ENCODE assay signal across 1 cellular context in genomic region chr18:25223211-25223610, GRCh38.
TF ChIP-seq lines count a peak whose summit lies in the region.

No MANE protein-coding gene starts in this region.

TF ChIP-seq in K562, 482 proteins besides CTCF, POLR2A, EP300 and RAD21 (continued from another document and continues in another):
- TF ChIP-seq ZBTB17 (CRISPR knock-in tag; IDR thresholded peaks at IDR 0.05) = peak; percentile 77
- TF ChIP-seq KAT7 (CRISPR knock-in tag; IDR thresholded peaks at IDR 0.05; ENCODE audit: borderline replicate concordance) = no peak
- no peak for TF ChIP-seq ZBTB8A (IDR thresholded peaks at IDR 0.05; ENCODE audit: partially characterized antibody)
- TF ChIP-seq CCNT2 (IDR thresholded peaks at IDR 0.05; ENCODE audit: borderline replicate concordance, extremely low read depth, insufficient read length, low read depth, low read length) = peak; percentile 92
- TF ChIP-seq, protein P1, sequence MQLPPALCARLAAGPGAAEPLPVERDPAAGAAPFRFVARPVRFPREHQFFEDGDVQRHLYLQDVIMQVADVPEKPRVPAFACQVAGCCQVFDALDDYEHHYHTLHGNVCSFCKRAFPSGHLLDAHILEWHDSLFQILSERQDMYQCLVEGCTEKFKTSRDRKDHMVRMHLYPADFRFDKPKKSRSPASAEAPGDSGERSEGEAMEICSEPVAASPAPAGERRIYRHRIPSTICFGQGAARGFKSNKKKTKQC (CRISPR knock-in tag; IDR thresholded peaks at IDR 0.05) = no peak
- no peak for TF ChIP-seq POLR2B (IDR thresholded peaks at IDR 0.05; ENCODE audit: low read depth, partially characterized antibody)
- TF ChIP-seq RREB1 (CRISPR knock-in tag; IDR thresholded peaks at IDR 0.05) = no peak
- TF ChIP-seq KAT8 (IDR thresholded peaks at IDR 0.05; ENCODE audit: low read depth) = no peak
- no peak for TF ChIP-seq ZNF699 (CRISPR knock-in tag; IDR thresholded peaks at IDR 0.05; ENCODE audit: insufficient replicate concordance)
- TF ChIP-seq, protein P2, sequence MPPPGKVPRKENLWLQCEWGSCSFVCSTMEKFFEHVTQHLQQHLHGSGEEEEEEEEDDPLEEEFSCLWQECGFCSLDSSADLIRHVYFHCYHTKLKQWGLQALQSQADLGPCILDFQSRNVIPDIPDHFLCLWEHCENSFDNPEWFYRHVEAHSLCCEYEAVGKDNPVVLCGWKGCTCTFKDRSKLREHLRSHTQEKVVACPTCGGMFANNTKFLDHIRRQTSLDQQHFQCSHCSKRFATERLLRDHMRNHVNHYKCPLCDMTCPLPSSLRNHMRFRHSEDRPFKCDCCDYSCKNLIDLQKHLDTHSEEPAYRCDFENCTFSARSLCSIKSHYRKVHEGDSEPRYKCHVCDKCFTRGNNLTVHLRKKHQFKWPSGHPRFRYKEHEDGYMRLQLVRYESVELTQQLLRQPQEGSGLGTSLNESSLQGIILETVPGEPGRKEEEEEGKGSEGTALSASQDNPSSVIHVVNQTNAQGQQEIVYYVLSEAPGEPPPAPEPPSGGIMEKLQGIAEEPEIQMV (tag; conservative IDR thresholded peaks at IDR 0.05; ENCODE audit: low read depth) = no peak
- no peak for TF ChIP-seq XRCC3 (IDR thresholded peaks at IDR 0.05)
- peak; percentile 51 to 84; a peak in 3 of 4 replicates for TF ChIP-seq MAZ (CRISPR knock-in tag; conservative IDR thresholded peaks at IDR 0.05 in 1 of 2, IDR thresholded peaks at IDR 0.05 in 1 of 2)
- no peak for TF ChIP-seq BCL6 (CRISPR knock-in tag; IDR thresholded peaks at IDR 0.05)
- no peak for TF ChIP-seq ZNF282 (CRISPR knock-in tag; IDR thresholded peaks at IDR 0.05)
- TF ChIP-seq, protein P3, sequence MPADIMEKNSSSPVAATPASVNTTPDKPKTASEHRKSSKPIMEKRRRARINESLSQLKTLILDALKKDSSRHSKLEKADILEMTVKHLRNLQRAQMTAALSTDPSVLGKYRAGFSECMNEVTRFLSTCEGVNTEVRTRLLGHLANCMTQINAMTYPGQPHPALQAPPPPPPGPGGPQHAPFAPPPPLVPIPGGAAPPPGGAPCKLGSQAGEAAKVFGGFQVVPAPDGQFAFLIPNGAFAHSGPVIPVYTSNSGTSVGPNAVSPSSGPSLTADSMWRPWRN (IDR thresholded peaks at IDR 0.05; ENCODE audit: low read depth) = peak; percentile 53; the same call in 1 of the 2 replicates
- no peak for TF ChIP-seq ZNF655 (CRISPR knock-in tag; IDR thresholded peaks at IDR 0.05)
- no peak for TF ChIP-seq NELFE (IDR thresholded peaks at IDR 0.05; ENCODE audit: insufficient read depth, insufficient read length)
- peak; percentile 38; the same call in 1 of the 2 replicates for TF ChIP-seq ZNF395 (CRISPR knock-in tag; IDR thresholded peaks at IDR 0.05)
- TF ChIP-seq POU5F1 (IDR thresholded peaks at IDR 0.05; ENCODE audit: borderline replicate concordance, low read depth, low read length, partially characterized antibody) = no peak
- no peak for TF ChIP-seq GTF2A2 (tag; IDR thresholded peaks at IDR 0.05)
- TF ChIP-seq FOXA3 (CRISPR knock-in tag; conservative IDR thresholded peaks at IDR 0.05 in 1 of 2, IDR thresholded peaks at IDR 0.05 in 1 of 2) = no peak
- no peak for TF ChIP-seq ZNF77 (CRISPR knock-in tag; IDR thresholded peaks at IDR 0.05)
- no peak for TF ChIP-seq ZNF740 (CRISPR knock-in tag; IDR thresholded peaks at IDR 0.05)
- TF ChIP-seq ZNF740 (tag; IDR thresholded peaks at IDR 0.05) = no peak
- TF ChIP-seq E2F8 (IDR thresholded peaks at IDR 0.05; ENCODE audit: low read depth, partially characterized antibody) = no peak
- TF ChIP-seq IFI16 (CRISPR knock-in tag; IDR thresholded peaks at IDR 0.05) = no peak
- TF ChIP-seq CXXC5 (CRISPR knock-in tag; IDR thresholded peaks at IDR 0.05) = peak; percentile 52
- no peak for TF ChIP-seq DDX20 (tag; IDR thresholded peaks at IDR 0.05; ENCODE audit: low read depth)
- peak; percentile 58; the same call in 1 of the 2 replicates for TF ChIP-seq FOXM1 (IDR thresholded peaks at IDR 0.05; ENCODE audit: low read depth)
- TF ChIP-seq FOXM1 (CRISPR knock-in tag; IDR thresholded peaks at IDR 0.05; ENCODE audit: low read depth) = no peak
- no peak for TF ChIP-seq NFE2L1 (tag; IDR thresholded peaks at IDR 0.05; ENCODE audit: borderline replicate concordance, low read depth)
- TF ChIP-seq FOSL1 (tag; conservative IDR thresholded peaks at IDR 0.05) = peak; percentile 64
- no peak for TF ChIP-seq GTF2F1 (IDR thresholded peaks at IDR 0.05; ENCODE audit: low read depth, low read length)
- TF ChIP-seq MXI1 (IDR thresholded peaks at IDR 0.05; ENCODE audit: low read depth, low read length) = no peak
- peak; percentile 89 for TF ChIP-seq DPF2 (IDR thresholded peaks at IDR 0.05)
- no peak for TF ChIP-seq ZNF184 (CRISPR knock-in tag; IDR thresholded peaks at IDR 0.05)
- TF ChIP-seq ATF4 (CRISPR knock-in tag; IDR thresholded peaks at IDR 0.05) = 0 out of 2 replicates have a peak, but pooled peaks have one; percentile 49
- TF ChIP-seq ZFX (CRISPR knock-in tag; IDR thresholded peaks at IDR 0.05) = no peak
- TF ChIP-seq ELF1 (tag; IDR thresholded peaks at IDR 0.05) = no peak
- no peak for TF ChIP-seq NFE2 (IDR thresholded peaks at IDR 0.05; ENCODE audit: low read depth)
- no peak for TF ChIP-seq SREBF1 (IDR thresholded peaks at IDR 0.05; ENCODE audit: borderline replicate concordance, low read depth, low read length)
- TF ChIP-seq PHTF2 (CRISPR knock-in tag; IDR thresholded peaks at IDR 0.05) = no peak
- no peak for TF ChIP-seq RUNX1 (IDR thresholded peaks at IDR 0.05; ENCODE audit: low read depth)
- no peak for TF ChIP-seq ZNF280B (CRISPR knock-in tag; IDR thresholded peaks at IDR 0.05)
- no peak for TF ChIP-seq ZNF75A (CRISPR knock-in tag; IDR thresholded peaks at IDR 0.05)
- no peak for TF ChIP-seq KLF1 (tag; IDR thresholded peaks at IDR 0.05)
